In genomic region chr10:133272964-133273420, GRCh38 we compare ENCODE assay signal across 18 cellular contexts. TPM values are rescaled to one million over a fixed set of nuclear protein-coding genes. Genes with fewer than 3 reads are reported as not detected.
DNase-seq lines count a peak whose midpoint lies in the region; ATAC-seq and TF ChIP-seq lines count a peak whose summit lies in the region.
"Had no signal": no experiment of that assay in that cellular context is flagged by ENCODE, and none has a peak within 500 bp of the region (broad histone marks: within the 10 kb centered on the region; RNA-seq: fewer than 3 reads in every experiment).

No MANE protein-coding gene starts in this region.

- no peaks in the 10 kb centered on the region for H3K36me3 ChIP-seq in neuronal stem cell (replicated peaks in 1 of 2; ENCODE audit: control insufficient read depth in 2 of 2, insufficient read depth in 2 of 2, low read length in 2 of 2)
- H3K36me3 ChIP-seq: BE2C had no signal

- H3K9ac ChIP-seq in neuronal stem cell (ENCODE audit: low read depth, low read length, poor library complexity), result no peak overlapping the region

- H3K4me2 ChIP-seq in neuronal stem cell (ENCODE audit: insufficient read depth, low read length, poor library complexity, severe bottlenecking), result no peak overlapping the region

- H3K9me3 Mint-ChIP-seq in IgD-negative memory B cell, result no peaks in the 10 kb centered on the region
- H3K9me3 Mint-ChIP-seq in effector memory CD8-positive, alpha-beta T cell, result no peaks in the 10 kb centered on the region
- H3K9me3 Mint-ChIP-seq in stimulated activated effector memory CD8-positive, alpha-beta T cell treated with anti-CD3 and anti-CD28 coated beads, Interleukin-12 subunit alpha, Interleukin-12 subunit beta, amount 100 ng/mL, for 72 hours, result no peaks in the 10 kb centered on the region
- H3K9me3 Mint-ChIP-seq in endothelial cell (ENCODE audit: unreplicated experiment), result no peaks in the 10 kb centered on the region
- H3K9me3 Mint-ChIP-seq: CD4-positive, CD25-positive, alpha-beta regulatory T cell; H9 had no signal

- DNase-seq in effector memory CD8-positive, alpha-beta T cell, result no peak
- DNase-seq in neuronal stem cell (ENCODE audit: low spot score), result no peak
- no peak for DNase-seq in stimulated activated effector memory CD8-positive, alpha-beta T cell treated with anti-CD3 and anti-CD28 coated beads, Interleukin-12 subunit alpha, Interleukin-12 subunit beta, amount 100 ng/mL, for 72 hours (ENCODE audit: low spot score in 2 of 2)
- DNase-seq in SIG-M5 treated with dmso at 0.1 percent for 504 hours (lab: John Stamatoyannopoulos, UW; ENCODE audit: unreplicated experiment), result no peak
- DNase-seq in endothelial cell (ENCODE audit: low spot score), result no peak
- no peak for DNase-seq in NCI-H2107 (lab: John Stamatoyannopoulos, UW)
- DNase-seq: BE2C; C1 segment of cervical spinal cord; Caco-2; CD4-positive, CD25-positive, alpha-beta regulatory T cell; DND-41; EL; H9 had no signal

- no peak overlapping the region for H2BK12ac ChIP-seq in neuronal stem cell (ENCODE audit: low read length)

- H3K4me3 ChIP-seq in neuronal stem cell (ENCODE audit: low read length in 2 of 2), result no peak overlapping the region
- H3K4me3 ChIP-seq: GM12878 had no signal

- H3K4ac ChIP-seq in neuronal stem cell (ENCODE audit: low read length), result peak overlapping the region; percentile 76

- peak overlapping the region; percentile 70 for H2AK5ac ChIP-seq in neuronal stem cell (ENCODE audit: low read depth, low read length)

- no CpG with 5 or more reads among the region's 25 CpGs for WGBS in neuronal stem cell (ENCODE audit: extremely low coverage in 2 of 2, insufficient read length in 2 of 2, insufficient replicate concordance in 1 of 2), 2 donors

- peak overlapping the region; percentile 21 for H3K14ac ChIP-seq in neuronal stem cell (ENCODE audit: low read length)

- peaks cover 4 to 7% (median 4%) of the 10 kb centered on the region in 3 donors for H3K4me1 Mint-ChIP-seq in IgD-negative memory B cell
- peaks cover 6 to 19% of the 10 kb centered on the region in 2 donors for H3K4me1 Mint-ChIP-seq in effector memory CD8-positive, alpha-beta T cell (ENCODE audit: low read depth in 2 of 2)
- peaks cover 13% of the 10 kb centered on the region for H3K4me1 Mint-ChIP-seq in stimulated activated effector memory CD8-positive, alpha-beta T cell treated with anti-CD3 and anti-CD28 coated beads, Interleukin-12 subunit alpha, Interleukin-12 subunit beta, amount 100 ng/mL, for 72 hours
- H3K4me1 Mint-ChIP-seq in endothelial cell (ENCODE audit: unreplicated experiment), result no peaks in the 10 kb centered on the region

- H3K27ac Mint-ChIP-seq in IgD-negative memory B cell, result peak overlapping the region in 2 of 3 donors; percentile 7 to 16
- H3K27ac Mint-ChIP-seq in effector memory CD8-positive, alpha-beta T cell, result peak overlapping the region; percentile 22 to 51
- H3K27ac Mint-ChIP-seq in stimulated activated effector memory CD8-positive, alpha-beta T cell treated with anti-CD3 and anti-CD28 coated beads, Interleukin-12 subunit alpha, Interleukin-12 subunit beta, amount 100 ng/mL, for 72 hours, result no peak overlapping the region
- no peak overlapping the region for H3K27ac Mint-ChIP-seq in endothelial cell (ENCODE audit: unreplicated experiment)
- H3K27ac Mint-ChIP-seq: CD4-positive, CD25-positive, alpha-beta regulatory T cell; H9 had no signal

- no peak overlapping the region for H4K91ac ChIP-seq in neuronal stem cell (ENCODE audit: low read depth, low read length, poor library complexity)

- H3K27me3 Mint-ChIP-seq in IgD-negative memory B cell (no peaks in the 10 kb centered on the region), endothelial cell (ENCODE audit: unreplicated experiment) (no peaks in the 10 kb centered on the region)
- no peaks in the 10 kb centered on the region for H3K27me3 Mint-ChIP-seq in effector memory CD8-positive, alpha-beta T cell
- H3K27me3 Mint-ChIP-seq: CD4-positive, CD25-positive, alpha-beta regulatory T cell had no signal

- peaks cover 8 to 15% of the 10 kb centered on the region in 2 donors for H3K4me1 ChIP-seq in neuronal stem cell (ENCODE audit: control insufficient read depth in 2 of 2, insufficient read depth in 1 of 2, low read depth in 1 of 2, low read length in 2 of 2)

- H3K27ac ChIP-seq in neuronal stem cell (replicated peaks; ENCODE audit: low read length), result no peak overlapping the region

- peak overlapping the region; percentile 67 for H2BK15ac ChIP-seq in neuronal stem cell (ENCODE audit: low read length)

- no peak overlapping the region for H2BK5ac ChIP-seq in neuronal stem cell (ENCODE audit: low read length)

- H2BK120ac ChIP-seq in neuronal stem cell (ENCODE audit: low read depth, low read length), result no peak overlapping the region

- H3K79me1 ChIP-seq in neuronal stem cell (ENCODE audit: low read depth, low read length), result peaks cover 3% of the 10 kb centered on the region

- H3K36me3 Mint-ChIP-seq in IgD-negative memory B cell (no peaks in the 10 kb centered on the region), endothelial cell (ENCODE audit: low read depth, unreplicated experiment) (no peaks in the 10 kb centered on the region)
- H3K36me3 Mint-ChIP-seq in effector memory CD8-positive, alpha-beta T cell (ENCODE audit: insufficient read depth), result peaks cover 56% of the 10 kb centered on the region
- H3K36me3 Mint-ChIP-seq in stimulated activated effector memory CD8-positive, alpha-beta T cell treated with anti-CD3 and anti-CD28 coated beads, Interleukin-12 subunit alpha, Interleukin-12 subunit beta, amount 100 ng/mL, for 72 hours, result peaks cover 73% of the 10 kb centered on the region
- H3K36me3 Mint-ChIP-seq: CD4-positive, CD25-positive, alpha-beta regulatory T cell had no signal

- H3K27me3 ChIP-seq in neuronal stem cell (ENCODE audit: control insufficient read depth in 3 of 3, insufficient read depth in 3 of 3, low read depth in 1 of 3, low read length in 3 of 3), result peaks cover 0 to 13% (median 6%) of the 10 kb centered on the region in 3 experiments

- no peak for TF ChIP-seq CTCF in endothelial cell (IDR thresholded peaks at IDR 0.05; ENCODE audit: unreplicated experiment)

- peaks cover 0 to 2% of the 10 kb centered on the region in 2 donors for H3K9me3 ChIP-seq in neuronal stem cell (replicated peaks in 1 of 2; ENCODE audit: control insufficient read depth in 2 of 2, insufficient read depth in 1 of 2, low read depth in 1 of 2, low read length in 2 of 2)
- H3K9me3 ChIP-seq: BE2C, Caco-2 had no signal

- H3K4me3 Mint-ChIP-seq in IgD-negative memory B cell (no peak overlapping the region), endothelial cell (ENCODE audit: unreplicated experiment) (no peak overlapping the region)
- no peak overlapping the region for H3K4me3 Mint-ChIP-seq in effector memory CD8-positive, alpha-beta T cell
- peak overlapping the region; percentile 14 for H3K4me3 Mint-ChIP-seq in stimulated activated effector memory CD8-positive, alpha-beta T cell treated with anti-CD3 and anti-CD28 coated beads, Interleukin-12 subunit alpha, Interleukin-12 subunit beta, amount 100 ng/mL, for 72 hours
- H3K4me3 Mint-ChIP-seq: CD4-positive, CD25-positive, alpha-beta regulatory T cell; H9 had no signal

- no peak overlapping the region for H3K23ac ChIP-seq in neuronal stem cell (ENCODE audit: low read depth, low read length, poor library complexity)

- no peak overlapping the region for H4K8ac ChIP-seq in neuronal stem cell (ENCODE audit: low read depth, low read length)

- no peak overlapping the region for H3K18ac ChIP-seq in neuronal stem cell (ENCODE audit: low read length)

- no peak overlapping the region for H2AFZ ChIP-seq in neuronal stem cell (ENCODE audit: low read length)

- ATAC-seq in effector memory CD8-positive, alpha-beta T cell (replicated peaks), result no peak
- no peak for ATAC-seq in stimulated activated effector memory CD8-positive, alpha-beta T cell treated with anti-CD3 and anti-CD28 coated beads, Interleukin-12 subunit alpha, Interleukin-12 subunit beta, amount 100 ng/mL, for 72 hours
- ATAC-seq: GM12878, HepG2 had no signal

RNA-seq across cellular contexts. Expression of gene ADAM8, which starts 3.7 kb away (rescaled TPM):
- polyA plus RNA-seq in IgD-negative memory B cell, result 70.9 TPM
- polyA plus RNA-seq in neuronal stem cell (2013, experiment 1 of 2), result 1.1 TPM
- polyA plus RNA-seq in neuronal stem cell (2013, experiment 2 of 2), result 1.3 TPM
- total RNA-seq in endothelial cell (ENCODE audit: unreplicated experiment), result 1.5 TPM

RNA-seq across cellular contexts. Expression of gene VENTX, which starts 35.3 kb away (rescaled TPM):
- not detected for polyA plus RNA-seq in IgD-negative memory B cell
- polyA plus RNA-seq in neuronal stem cell (2013, experiment 1 of 2), result 0.42 TPM
- 0.35 TPM for polyA plus RNA-seq in neuronal stem cell (2013, experiment 2 of 2)
- total RNA-seq in endothelial cell (ENCODE audit: unreplicated experiment), result 0.23 TPM
- total RNA-seq: A172; Caco-2; CD4-positive, CD25-positive, alpha-beta regulatory T cell; G401; GM12878; HepG2 had no signal
- polyA plus RNA-seq: CD4-positive, CD25-positive, alpha-beta regulatory T cell; HepG2 had no signal

RNA-seq across cellular contexts. Expression of gene TUBGCP2, which starts 35.7 kb away (rescaled TPM):
- 32.1 TPM for polyA plus RNA-seq in IgD-negative memory B cell
- polyA plus RNA-seq in neuronal stem cell (2013, experiment 1 of 2), result 33.5 TPM
- 35.6 TPM for polyA plus RNA-seq in neuronal stem cell (2013, experiment 2 of 2)
- 50.7 TPM for total RNA-seq in endothelial cell (ENCODE audit: unreplicated experiment)

RNA-seq across cellular contexts. Expression of gene ZNF511, which starts 35.7 kb away (rescaled TPM):
- polyA plus RNA-seq in IgD-negative memory B cell, result 107 TPM
- 40.1 TPM for polyA plus RNA-seq in neuronal stem cell (2013, experiment 1 of 2)
- 35.5 TPM for polyA plus RNA-seq in neuronal stem cell (2013, experiment 2 of 2)
- total RNA-seq in endothelial cell (ENCODE audit: unreplicated experiment), result 18.6 TPM

RNA-seq across cellular contexts. Expression of gene UTF1, which starts 43.0 kb away (rescaled TPM):
- not detected for polyA plus RNA-seq in IgD-negative memory B cell
- polyA plus RNA-seq in neuronal stem cell (2013, experiment 1 of 2), result 0.35 TPM
- 0.33 TPM for polyA plus RNA-seq in neuronal stem cell (2013, experiment 2 of 2)
- 0.38 TPM for total RNA-seq in endothelial cell (ENCODE audit: unreplicated experiment)
- total RNA-seq: A172; Caco-2; CD4-positive, CD25-positive, alpha-beta regulatory T cell; G401; GM12878; HepG2 had no signal
- polyA plus RNA-seq: CD4-positive, CD25-positive, alpha-beta regulatory T cell; GM12878; HepG2 had no signal

Comparison
In these comparisons a context has a peak if more than half of its experiments do, and no peak if none do; other contexts are left out.
1. H3K27ac Mint-ChIP-seq: peak in IgD-negative memory B cell (2 of 3) and effector memory CD8-positive, alpha-beta T cell (2 of 2); none in stimulated activated effector memory CD8-positive, alpha-beta T cell treated with anti-CD3 and anti-CD28 coated beads, Interleukin-12 subunit alpha, Interleukin-12 subunit beta, amount 100 ng/mL, for 72 hours (single experiment) and endothelial cell (single experiment).